Comparison of ENCODE assay signal across 8 cellular contexts in genomic region chr5:168706655-168707069, GRCh38.
DNase-seq lines count a peak whose midpoint lies in the region; ATAC-seq, FAIRE-seq and TF ChIP-seq lines count a peak whose summit lies in the region.

No MANE protein-coding gene starts in this region.

- FAIRE-seq in kidney (lab: Jason Lieb, UNC): no peak
- no peak for FAIRE-seq in urothelium cell line (lab: Jason Lieb, UNC)

- ATAC-seq in activated naive CD4-positive, alpha-beta T cell treated with anti-CD3 and anti-CD28 coated beads, Interleukin-2, amount 50 U/mL, for 72 hours: peak; percentile 62 to 71
- no peak for ATAC-seq in GM21447 (IDR thresholded peaks at IDR 0.05; ENCODE audit: unreplicated experiment)
- ATAC-seq in GM18511 (IDR thresholded peaks at IDR 0.05; ENCODE audit: unreplicated experiment): no peak

- no peaks in the 10 kb centered on the region for H3K4me1 ChIP-seq in kidney (ENCODE audit: control insufficient read depth in 1 of 2, insufficient read depth in 1 of 2, low read depth in 1 of 2, low read length in 2 of 2)

- no peaks in the 10 kb centered on the region for H3K36me3 Mint-ChIP-seq in activated naive CD4-positive, alpha-beta T cell treated with anti-CD3 and anti-CD28 coated beads, Interleukin-2, amount 50 U/mL, for 72 hours

- H3K4me3 ChIP-seq in astrocyte of the spinal cord (ENCODE audit: low read depth, low read length) (no peak overlapping the region), kidney (ENCODE audit: low read length in 2 of 2) (no peak overlapping the region)

- H3K9me3 Mint-ChIP-seq in activated naive CD4-positive, alpha-beta T cell treated with anti-CD3 and anti-CD28 coated beads, Interleukin-2, amount 50 U/mL, for 72 hours: no peaks in the 10 kb centered on the region

- TF ChIP-seq CTCF in astrocyte of the spinal cord (IDR thresholded peaks at IDR 0.05; ENCODE audit: low read depth, low read length) (peak; percentile 76), kidney (IDR thresholded peaks at IDR 0.05; ENCODE audit: borderline replicate concordance, extremely low read depth, insufficient read depth) (peak; percentile 43)

- no peaks in the 10 kb centered on the region for H3K36me3 ChIP-seq in kidney (ENCODE audit: control insufficient read depth in 1 of 2, insufficient read depth in 2 of 2, low read length in 2 of 2)

- no peak overlapping the region for H3K27ac ChIP-seq in kidney (ENCODE audit: low read depth in 2 of 2, low read length in 2 of 2)

- in situ Hi-C loops in astrocyte of the spinal cord (cut with HindIII; ENCODE audit: low sequenced_read_pairs): no loop called here

- H3K9me3 ChIP-seq in kidney (ENCODE audit: control insufficient read depth in 1 of 2, low read length in 2 of 2): no peaks in the 10 kb centered on the region

- H3K9ac ChIP-seq in kidney (ENCODE audit: low read length in 2 of 2): no peak overlapping the region

- peak in 1 of 2 donors; percentile 19 for DNase-seq in activated naive CD4-positive, alpha-beta T cell treated with anti-CD3 and anti-CD28 coated beads, Interleukin-2, amount 50 U/mL, for 72 hours (ENCODE audit: low spot score in 2 of 2)
- no peak for DNase-seq in activated naive CD4-positive, alpha-beta T cell (lab: John Stamatoyannopoulos, UW)
- DNase-seq in NCI-H1694 (lab: John Stamatoyannopoulos, UW): peak; percentile 61
- DNase-seq in astrocyte of the spinal cord (ENCODE audit: low read depth, low spot score): peak; percentile 38
- no peak for DNase-seq in kidney
- peak; percentile 35 for DNase-seq in urothelium cell line (ENCODE audit: low spot score)

- no peak overlapping the region for H3K27ac Mint-ChIP-seq in activated naive CD4-positive, alpha-beta T cell treated with anti-CD3 and anti-CD28 coated beads, Interleukin-2, amount 50 U/mL, for 72 hours

- intact Hi-C loops in kidney (cut with DNase I): no loop called here

Comparison
In these comparisons a context has a peak if more than half of its experiments do, and no peak if none do; other contexts are left out.
1. ATAC-seq: peak in activated naive CD4-positive, alpha-beta T cell treated with anti-CD3 and anti-CD28 coated beads, Interleukin-2, amount 50 U/mL, for 72 hours (2 of 2); none in GM21447 (single experiment) and GM18511 (single experiment).
2. DNase-seq: peak in NCI-H1694 (single experiment), astrocyte of the spinal cord (single experiment) and urothelium cell line (single experiment); none in activated naive CD4-positive, alpha-beta T cell (0 of 4) and kidney (single experiment).